In genomic region chr6:121912905-121913304, GRCh38 we compare ENCODE assay signal across 26 cellular contexts.
DNase-seq lines count a peak whose midpoint lies in the region; ATAC-seq, FAIRE-seq and TF ChIP-seq lines count a peak whose summit lies in the region.
"Had no signal": no experiment of that assay in that cellular context is flagged by ENCODE, and none has a peak within 500 bp of the region (broad histone marks: within the 10 kb centered on the region; RNA-seq: fewer than 3 reads in every experiment).

No MANE protein-coding gene starts in this region.

- H2AFZ ChIP-seq in astrocyte (ENCODE audit: low read depth, low read length): no peak overlapping the region
- no peak overlapping the region for H2AFZ ChIP-seq in HepG2 (ENCODE audit: low read length)
- H2AFZ ChIP-seq: GM23248 had no signal

- H4K20me1 ChIP-seq in astrocyte (ENCODE audit: insufficient read depth, low read length) (no peaks in the 10 kb centered on the region), HepG2 (ENCODE audit: insufficient read depth, low read length) (no peaks in the 10 kb centered on the region)

- TF ChIP-seq EP300 in HepG2 (IDR thresholded peaks at IDR 0.05; ENCODE audit: low read depth in 2 of 2, low read length in 2 of 2): no peak
- no peak for TF ChIP-seq EP300 in HepG2 (CRISPR knock-in tag; IDR thresholded peaks at IDR 0.05; ENCODE audit: borderline replicate concordance)

- no peaks in the 10 kb centered on the region for H3K4me1 Mint-ChIP-seq in astrocyte (ENCODE audit: low read depth, unreplicated experiment)

- no peaks in the 10 kb centered on the region for H3K4me1 ChIP-seq in astrocyte (ENCODE audit: insufficient read depth, low read length)
- no peaks in the 10 kb centered on the region for H3K4me1 ChIP-seq in HepG2 (ENCODE audit: insufficient read depth, low read length)
- H3K4me1 ChIP-seq: Caco-2 had no signal

- H3K27me3 ChIP-seq in astrocyte (ENCODE audit: insufficient read depth, low read length) (no peaks in the 10 kb centered on the region), HepG2 (ENCODE audit: control insufficient read depth in 1 of 2, insufficient read depth in 2 of 2, low read length in 2 of 2) (no peaks in the 10 kb centered on the region)

- H3K4me2 ChIP-seq in astrocyte (ENCODE audit: low read length): no peak overlapping the region
- H3K4me2 ChIP-seq in HepG2 (ENCODE audit: low read depth, low read length): no peak overlapping the region

- H3K27ac Mint-ChIP-seq in astrocyte (ENCODE audit: unreplicated experiment): no peak overlapping the region
- H3K27ac Mint-ChIP-seq: CD8-positive, alpha-beta T cell; T-helper 1 cell treated with Interleukin-12 subunit alpha and Interleukin-12 subunit beta and Interleukin-4 antibody, amounts not matched to agents 30 μg/mL and 1 μg/mL, for 36 hours had no signal

- no peak for TF ChIP-seq RAD21 in HepG2 (CRISPR knock-in tag; IDR thresholded peaks at IDR 0.05)

- WGBS in HepG2 (ENCODE audit: low lambda C conversion rate): 2% methylated on average over 1 of the region's 1 CpG

- CTCF ChIA-PET in HepG2 (lab: Yijun Ruan, JAX; ENCODE audit: low intra/inter-chr PET ratio, low total read pairs): no interaction called here

- POLR2A ChIA-PET in HepG2 (lab: Yijun Ruan, JAX): no interaction called here

- H3K9ac ChIP-seq in astrocyte (ENCODE audit: low read length) (no peak overlapping the region), HepG2 (ENCODE audit: insufficient read depth, low read depth, low read length) (no peak overlapping the region)
- H3K9ac ChIP-seq: GM23248 had no signal

- H3K36me3 ChIP-seq in astrocyte (ENCODE audit: insufficient read depth, low read length) (no peaks in the 10 kb centered on the region), HepG2 (replicated peaks in 1 of 2; ENCODE audit: control insufficient read depth in 1 of 2, insufficient read depth in 2 of 2, low read length in 2 of 2) (no peaks in the 10 kb centered on the region)

- BruUV-seq in HepG2 (replicated peaks; lab: Mats Ljungman, UMichigan): no TSS peak

- TF ChIP-seq POLR2A in HepG2 (IDR thresholded peaks at IDR 0.05; ENCODE audit: insufficient read depth in 1 of 2, low read depth in 2 of 2, low read length in 2 of 2): no peak

- H3K79me2 ChIP-seq in astrocyte (ENCODE audit: insufficient read depth, low read length): no peaks in the 10 kb centered on the region
- no peaks in the 10 kb centered on the region for H3K79me2 ChIP-seq in HepG2 (ENCODE audit: insufficient read depth, low read length)

- ATAC-seq in GM18870 (IDR thresholded peaks at IDR 0.05; ENCODE audit: unreplicated experiment) (no peak), HepG2 (no peak), HG03354 (IDR thresholded peaks at IDR 0.05; ENCODE audit: poor library complexity, severe bottlenecking, unreplicated experiment) (no peak)
- ATAC-seq: CD8-positive, alpha-beta T cell; Panc1 had no signal

- intact Hi-C loops in HepG2 (cut with micrococcal nuclease; ENCODE audit: unreplicated experiment): no loop called here

- no peaks in the 10 kb centered on the region for H3K36me3 Mint-ChIP-seq in astrocyte (ENCODE audit: low read depth, unreplicated experiment)
- H3K36me3 Mint-ChIP-seq: CD8-positive, alpha-beta T cell had no signal

- FAIRE-seq in astrocyte (lab: Jason Lieb, UNC) (peak; percentile 20), HepG2 (lab: Jason Lieb, UNC) (no peak)
- FAIRE-seq: GM18507 had no signal

- H3K27me3 Mint-ChIP-seq in astrocyte (ENCODE audit: low read depth, unreplicated experiment): no peaks in the 10 kb centered on the region

- TF ChIP-seq CTCF in astrocyte (IDR thresholded peaks at IDR 0.05; ENCODE audit: insufficient read depth, low read depth, low read length) (no peak), HepG2 (CRISPR knock-in tag; IDR thresholded peaks at IDR 0.05) (no peak)

- no peak overlapping the region for H3K4me3 Mint-ChIP-seq in astrocyte (ENCODE audit: unreplicated experiment)
- H3K4me3 Mint-ChIP-seq: CD8-positive, alpha-beta T cell; H9; T-helper 1 cell treated with Interleukin-12 subunit alpha and Interleukin-12 subunit beta and Interleukin-4 antibody, amounts not matched to agents 30 μg/mL and 1 μg/mL, for 36 hours had no signal

- H3K9me3 ChIP-seq in astrocyte (ENCODE audit: insufficient read depth, low read depth, low read length) (no peaks in the 10 kb centered on the region), HepG2 (ENCODE audit: low read length) (peaks cover 8% of the 10 kb centered on the region)

- H3K4me3 ChIP-seq in astrocyte (ENCODE audit: insufficient read depth, low read depth, low read length): no peak overlapping the region
- no peak overlapping the region for H3K4me3 ChIP-seq in HepG2 (replicated peaks in 1 of 3; ENCODE audit: insufficient read depth in 1 of 3, low read depth in 2 of 3, low read length in 3 of 3)
- H3K4me3 ChIP-seq: GM23248 had no signal

- H3K9me3 Mint-ChIP-seq in astrocyte (ENCODE audit: unreplicated experiment): peaks cover 11% of the 10 kb centered on the region
- H3K9me3 Mint-ChIP-seq: T-helper 1 cell treated with Interleukin-12 subunit alpha and Interleukin-12 subunit beta and Interleukin-4 antibody, amounts not matched to agents 30 μg/mL and 1 μg/mL, for 36 hours had no signal

- in situ Hi-C loops in HepG2 (cut with HindIII; ENCODE audit: extremely low pct_ligation_motif_present, low pct_unique_long_range_greater_than_20kb): no loop called here

- peak; percentile 29 for DNase-seq in EL
- peak; percentile 23 for DNase-seq in M059J (ENCODE audit: low read depth)
- peak; percentile 19 for DNase-seq in astrocyte (ENCODE audit: low read depth)
- no peak for DNase-seq in CD1c-positive myeloid dendritic cell (ENCODE audit: extremely low spot score)
- DNase-seq in HepG2 (ENCODE audit: low spot score): no peak
- DNase-seq: C1 segment of cervical spinal cord; Caco-2; CD8-positive, alpha-beta T cell; DMS 273 treated with DMSO at 0.1 percent for 48 hours; DMS79; GM23248; H9; IMR-90; KG1; MV-4-11; NCI-H1105; NCI-H146; NCI-H1930; NCI-H526 treated with DMSO at 0.1 percent for 48 hours; SHP77 treated with DMSO at 0.1 percent for 48 hours; SW 1271 had no signal

- H3K27ac ChIP-seq in astrocyte (ENCODE audit: low read depth, low read length): no peak overlapping the region
- no peak overlapping the region for H3K27ac ChIP-seq in HepG2 (ENCODE audit: extremely low read length, insufficient read depth, low read length)
- H3K27ac ChIP-seq: GM23248 had no signal

TF ChIP-seq in HepG2, 621 proteins besides CTCF, POLR2A, EP300 and RAD21 (continues in another document):
- no peak for TF ChIP-seq PCBP2 (optimal IDR thresholded peaks at IDR 0.05; ENCODE audit: low read depth, low read length, poor library complexity, severe bottlenecking)
- no peak for TF ChIP-seq TBX2 (CRISPR knock-in tag; IDR thresholded peaks at IDR 0.05; ENCODE audit: borderline replicate concordance)
- TF ChIP-seq ZNF577 (CRISPR knock-in tag; IDR thresholded peaks at IDR 0.05; ENCODE audit: borderline replicate concordance, low read depth): no peak
- TF ChIP-seq ZNF713 (CRISPR knock-in tag; IDR thresholded peaks at IDR 0.05): no peak
- TF ChIP-seq ZC3H13 (CRISPR knock-in tag; IDR thresholded peaks at IDR 0.05): no peak

Comparison
In these comparisons a context has a peak if more than half of its experiments do, and no peak if none do; other contexts are left out.
1. DNase-seq: peak in EL (single experiment), M059J (single experiment) and astrocyte (single experiment); none in CD1c-positive myeloid dendritic cell (single experiment) and HepG2 (single experiment).